In the genomic region with DNA sequence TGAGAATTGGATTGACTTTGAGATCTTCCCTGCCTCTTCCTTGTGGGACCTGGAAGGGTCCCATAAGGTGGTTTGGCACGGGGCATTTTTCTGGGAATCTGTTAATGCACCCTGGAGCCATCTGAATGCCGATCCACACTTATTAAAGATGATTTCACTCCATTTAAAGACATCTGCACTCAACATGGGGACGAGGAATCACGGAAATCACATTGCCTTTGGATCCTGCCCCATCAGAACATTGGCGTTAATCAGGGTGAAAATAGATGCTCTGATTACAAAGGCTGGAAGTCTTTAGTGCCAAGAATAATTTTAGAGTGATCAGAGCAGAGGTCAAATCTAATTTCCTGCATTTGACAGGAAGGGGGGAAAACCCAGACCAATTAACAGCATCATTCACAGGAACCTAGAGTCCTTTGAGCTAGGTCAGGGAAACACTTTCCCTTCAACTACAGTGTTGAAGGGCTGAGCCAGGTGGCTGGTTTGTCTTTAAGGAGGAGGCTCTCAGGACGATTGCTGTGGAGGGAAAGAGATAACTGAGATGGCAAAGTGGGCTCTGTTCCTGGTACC, we compare ENCODE assay signal across 14 cellular contexts.
DNase-seq lines count a peak whose midpoint lies in the region; ATAC-seq and TF ChIP-seq lines count a peak whose summit lies in the region.
"Had no signal": no experiment of that assay in that cellular context is flagged by ENCODE, and none has a peak within 500 bp of the region (broad histone marks: within the 10 kb centered on the region; RNA-seq: fewer than 3 reads in every experiment).

No MANE protein-coding gene starts in this region.

- H3K4me1 Mint-ChIP-seq in CD4-positive, CD25-positive, alpha-beta regulatory T cell: peaks cover 19 to 56% (median 26%) of the 10 kb centered on the region in 4 donors
- H3K4me1 Mint-ChIP-seq in T-helper 17 cell: peaks cover 46% of the 10 kb centered on the region

- H3K9me3 ChIP-seq in CD4-positive, CD25-positive, alpha-beta regulatory T cell (ENCODE audit: control insufficient read depth in 2 of 2, low read length in 2 of 2): no peaks in the 10 kb centered on the region
- H3K9me3 ChIP-seq in T-helper 17 cell (ENCODE audit: control insufficient read depth, low read length, poor library complexity, severe bottlenecking) (no peaks in the 10 kb centered on the region), PC-3 (ENCODE audit: low read length) (no peaks in the 10 kb centered on the region)

- H3K4me1 ChIP-seq in ACC112 (ENCODE audit: control insufficient read depth, insufficient read depth, low read length, unreplicated experiment): peaks cover 9% of the 10 kb centered on the region
- H3K4me1 ChIP-seq in CD4-positive, CD25-positive, alpha-beta regulatory T cell (ENCODE audit: control insufficient read depth, insufficient read depth, low read length, poor library complexity, severe bottlenecking): peaks cover 27% of the 10 kb centered on the region
- H3K4me1 ChIP-seq in PC-3 (ENCODE audit: insufficient read depth, low read length): no peaks in the 10 kb centered on the region

- no peaks in the 10 kb centered on the region for H3K9me3 Mint-ChIP-seq in CD4-positive, CD25-positive, alpha-beta regulatory T cell

- H4K20me1 ChIP-seq in PC-3 (ENCODE audit: low read length): no peaks in the 10 kb centered on the region

- no peak for DNase-seq in CD4-positive, CD25-positive, alpha-beta regulatory T cell
- DNase-seq in T-helper 17 cell (no peak), lung microvascular endothelial cell (ENCODE audit: low read depth in 2 of 2) (peak; percentile 32 to 50), left lobe of liver (ENCODE audit: low spot score) (no peak), PC-3 (no peak)
- DNase-seq in stimulated activated CD4-positive, alpha-beta T cell treated with anti-CD3 and anti-CD28 coated beads, Interleukin-12 subunit alpha, Interleukin-12 subunit beta, amount 100 ng/mL, for 4 hours: no peak
- DNase-seq: activated effector memory CD4-positive, alpha-beta T cell treated with anti-CD3 and anti-CD28 coated beads, Interleukin-2, amount 50 U/mL, for 16 hours; cerebellar nuclear complex; midbrain; NCI-H1694 treated with DMSO at 0.1 percent for 48 hours had no signal

- TF ChIP-seq CTCF in PC-3 (conservative IDR thresholded peaks at IDR 0.05; ENCODE audit: low read depth, low read length): no peak

- peaks cover 22% of the 10 kb centered on the region for H3K36me3 Mint-ChIP-seq in CD4-positive, CD25-positive, alpha-beta regulatory T cell
- peaks cover 2% of the 10 kb centered on the region for H3K36me3 Mint-ChIP-seq in T-helper 17 cell (ENCODE audit: low read depth)
- H3K36me3 Mint-ChIP-seq: WTC11 had no signal

- intact Hi-C loops in PC-3 (cut with micrococcal nuclease): no loop called here

- peaks cover 5% of the 10 kb centered on the region for H3K27me3 Mint-ChIP-seq in CD4-positive, CD25-positive, alpha-beta regulatory T cell
- no peaks in the 10 kb centered on the region for H3K27me3 Mint-ChIP-seq in T-helper 17 cell

- H3K27ac Mint-ChIP-seq in CD4-positive, CD25-positive, alpha-beta regulatory T cell: peak overlapping the region in 2 of 3 donors; percentile 6 to 87
- peak overlapping the region; percentile 83 for H3K27ac Mint-ChIP-seq in T-helper 17 cell
- H3K27ac Mint-ChIP-seq: WTC11 had no signal

- CTCF ChIA-PET in PC-3 (lab: Charles Lee): no interaction called here

- H2AFZ ChIP-seq in ACC112 (ENCODE audit: low read length, unreplicated experiment): peak overlapping the region; percentile 23
- H2AFZ ChIP-seq in PC-3 (ENCODE audit: low read length): no peak overlapping the region

- H3K9me2 ChIP-seq in PC-3 (replicated peaks; ENCODE audit: low read length): no peaks in the 10 kb centered on the region

- H3F3A ChIP-seq in PC-3 (ENCODE audit: low read length, unreplicated experiment): no peaks in the 10 kb centered on the region

- H3K9ac ChIP-seq in PC-3 (ENCODE audit: low read length): no peak overlapping the region

- POLR2A ChIA-PET in PC-3 (lab: Charles Lee; ENCODE audit: unreplicated experiment): no interaction called here

- H3K4me2 ChIP-seq in PC-3 (ENCODE audit: low read length): no peak overlapping the region

- no peaks in the 10 kb centered on the region for H3K27me3 ChIP-seq in ACC112 (ENCODE audit: insufficient read depth, low read length)
- no peaks in the 10 kb centered on the region for H3K27me3 ChIP-seq in CD4-positive, CD25-positive, alpha-beta regulatory T cell (ENCODE audit: control insufficient read depth, insufficient read depth, low read length)
- H3K27me3 ChIP-seq in PC-3 (ENCODE audit: low read length): peaks cover 13% of the 10 kb centered on the region; the same call in 1 of the 2 replicates

- no peak for ATAC-seq in CD4-positive, CD25-positive, alpha-beta regulatory T cell (ENCODE audit: low read depth in 2 of 2)
- ATAC-seq in T-helper 17 cell (no peak), GM19455 (IDR thresholded peaks at IDR 0.05; ENCODE audit: unreplicated experiment) (no peak), left lobe of liver (no peak), PC-3 (no peak)
- ATAC-seq: K562, WTC11 had no signal

- H3K4me3 Mint-ChIP-seq in CD4-positive, CD25-positive, alpha-beta regulatory T cell: peak overlapping the region in 1 of 4 donors; percentile 57
- peak overlapping the region; percentile 73 for H3K4me3 Mint-ChIP-seq in T-helper 17 cell
- H3K4me3 Mint-ChIP-seq: WTC11 had no signal

- H3K27ac ChIP-seq in ACC112 (ENCODE audit: low read depth, low read length): no peak overlapping the region
- no peak overlapping the region for H3K27ac ChIP-seq in CD4-positive, CD25-positive, alpha-beta regulatory T cell (ENCODE audit: insufficient read depth, low read length, poor library complexity, severe bottlenecking)
- H3K27ac ChIP-seq in PC-3 (ENCODE audit: low read length): no peak overlapping the region

- no TSS peak for BruUV-seq in PC-3 (replicated peaks; lab: Mats Ljungman, UMichigan)

- H3K4me3 ChIP-seq in ACC112 (ENCODE audit: low read depth, low read length) (no peak overlapping the region), PC-3 (ENCODE audit: low read length) (no peak overlapping the region)
- H3K4me3 ChIP-seq in CD4-positive, CD25-positive, alpha-beta regulatory T cell (ENCODE audit: low read depth, low read length): no peak overlapping the region
- H3K4me3 ChIP-seq: K562 had no signal

- H3K79me2 ChIP-seq in ACC112 (ENCODE audit: control insufficient read depth, insufficient read depth, low read length, unreplicated experiment): no peaks in the 10 kb centered on the region
- no peaks in the 10 kb centered on the region for H3K79me2 ChIP-seq in PC-3 (ENCODE audit: low read length)

- no peaks in the 10 kb centered on the region for H3K36me3 ChIP-seq in ACC112 (ENCODE audit: insufficient read depth, low read length)
- H3K36me3 ChIP-seq in CD4-positive, CD25-positive, alpha-beta regulatory T cell (ENCODE audit: control insufficient read depth, insufficient read depth, low read length): no peaks in the 10 kb centered on the region
- no peaks in the 10 kb centered on the region for H3K36me3 ChIP-seq in PC-3 (ENCODE audit: low read depth, low read length)

Comparison
In these comparisons a context has a peak if more than half of its experiments do, and no peak if none do; other contexts are left out.
1. DNase-seq: peak in lung microvascular endothelial cell (2 of 2); none in CD4-positive, CD25-positive, alpha-beta regulatory T cell (0 of 3), T-helper 17 cell (0 of 3), stimulated activated CD4-positive, alpha-beta T cell treated with anti-CD3 and anti-CD28 coated beads, Interleukin-12 subunit alpha, Interleukin-12 subunit beta, amount 100 ng/mL, for 4 hours (single experiment), left lobe of liver (single experiment) and PC-3 (single experiment).